ENCODE assay signal across 26 cellular contexts in genomic region chr6:144325232-144325631, GRCh38. TPM values are rescaled to one million over a fixed set of nuclear protein-coding genes. Genes with fewer than 3 reads are reported as not detected.
DNase-seq lines count a peak whose midpoint lies in the region; ATAC-seq, FAIRE-seq and TF ChIP-seq lines count a peak whose summit lies in the region.
"Had no signal": no experiment of that assay in that cellular context is flagged by ENCODE, and none has a peak within 500 bp of the region (broad histone marks: within the 10 kb centered on the region; RNA-seq: fewer than 3 reads in every experiment).

No MANE protein-coding gene starts in this region.

- no peaks in the 10 kb centered on the region; the same call in 1 of the 2 replicates for H3K23me2 ChIP-seq in H1 (ENCODE audit: low read depth, low read length)

- H3K4me3 Mint-ChIP-seq in GM23338 (no peak overlapping the region), nephron (no peak overlapping the region)
- H3K4me3 Mint-ChIP-seq: CD14-positive monocyte; CD4-positive, alpha-beta T cell; CD8-positive, alpha-beta memory T cell had no signal

- ATAC-seq in GM23338 = no peak
- ATAC-seq: A549, GM12878 had no signal

- H2BK12ac ChIP-seq in H1 (ENCODE audit: low read depth, low read length) = no peak overlapping the region

- no peak overlapping the region for H3K4ac ChIP-seq in H1 (replicated peaks; ENCODE audit: insufficient read length, low read depth, low read length)

- H3F3A ChIP-seq in GM23338 (replicated peaks; ENCODE audit: low read depth) = no peaks in the 10 kb centered on the region

- H2AK5ac ChIP-seq in H1 (ENCODE audit: low read depth, low read length) = peak overlapping the region; percentile 78; the same call in 1 of the 2 replicates

- H3K4me1 Mint-ChIP-seq in GM23338 (peaks cover 78% of the 10 kb centered on the region), nephron (peaks cover 39% of the 10 kb centered on the region)

- H3K9ac ChIP-seq in HUES48 (ENCODE audit: low read depth, low read length) = no peak overlapping the region
- no peak overlapping the region for H3K9ac ChIP-seq in H1 (replicated peaks in 1 of 4; ENCODE audit: extremely low read depth in 1 of 4, low read depth in 3 of 4, low read length in 3 of 4)
- H3K9ac ChIP-seq: BLaER1 treated with 17β-estradiol and CSF1 and Interleukin-3, amounts not matched to agents 10 nM and 100 nM had no signal

- H4K20me1 ChIP-seq in GM23338 (replicated peaks; ENCODE audit: insufficient read depth) (no peaks in the 10 kb centered on the region), H1 (replicated peaks in 1 of 2; ENCODE audit: control insufficient read depth in 1 of 2, insufficient read depth in 2 of 2, low read length in 2 of 2) (no peaks in the 10 kb centered on the region)

- no peak for DNase-seq in GM23338 (ENCODE audit: low spot score)
- no peak for DNase-seq in H1 (ENCODE audit: low read depth in 1 of 2, low spot score in 2 of 2)
- no peak for DNase-seq in esophagus muscularis mucosa (ENCODE audit: extremely low spot score)
- no peak for DNase-seq in NCI-H2081 (lab: John Stamatoyannopoulos, UW)
- DNase-seq in KG1 (lab: John Stamatoyannopoulos, UW) = no peak
- DNase-seq: 8988T; ACHN; AML-193; BE2C; CD4-positive, alpha-beta T cell; CD8-positive, alpha-beta memory T cell; DMS 273 treated with DMSO at 0.1 percent for 48 hours; DMS79; EL; GDM1; GOT3; H7; HCEC 1CT had no signal

- no peak for TF ChIP-seq EP300 in H1 (IDR thresholded peaks at IDR 0.05; ENCODE audit: borderline replicate concordance in 1 of 2, low read depth in 2 of 2, low read length in 2 of 2)
- TF ChIP-seq EP300 in esophagus muscularis mucosa (IDR thresholded peaks at IDR 0.05) = no peak

- intact Hi-C loops in esophagus muscularis mucosa (cut with DNase I) = no loop called here

- H3K4me1 ChIP-seq in GM23338 (ENCODE audit: insufficient read depth) (peaks cover 84% of the 10 kb centered on the region), HUES48 (ENCODE audit: control insufficient read depth, insufficient read depth, low read length) (peaks cover 65% of the 10 kb centered on the region), H1 (replicated peaks in 1 of 4; ENCODE audit: control insufficient read depth in 3 of 4, insufficient read depth in 4 of 4, low read length in 3 of 4) (peaks cover 2 to 31% (median 27%) of the 10 kb centered on the region in 4 experiments), esophagus muscularis mucosa (peaks cover 28 to 35% (median 33%) of the 10 kb centered on the region in 4 donors)
- H3K4me1 ChIP-seq: BE2C; BLaER1 treated with 17β-estradiol and CSF1 and Interleukin-3, amounts not matched to agents 10 nM and 100 nM had no signal

- H3K79me1 ChIP-seq in H1 (ENCODE audit: low read depth, low read length) = no peaks in the 10 kb centered on the region

- peaks cover 6% of the 10 kb centered on the region for H3K27me3 Mint-ChIP-seq in GM23338 (ENCODE audit: insufficient read depth, low read depth, poor library complexity)
- H3K27me3 Mint-ChIP-seq in nephron (ENCODE audit: low read depth) = peaks cover 6% of the 10 kb centered on the region
- H3K27me3 Mint-ChIP-seq: CD4-positive, alpha-beta T cell; CD8-positive, alpha-beta memory T cell had no signal

- H2BK15ac ChIP-seq in H1 (ENCODE audit: low read length) = no peak overlapping the region

- peaks cover 26% of the 10 kb centered on the region; the same call in 1 of the 2 replicates for H3K79me2 ChIP-seq in GM23338 (replicated peaks; ENCODE audit: insufficient read depth)
- H3K79me2 ChIP-seq in H1 (ENCODE audit: control insufficient read depth in 1 of 2, insufficient read depth in 2 of 2, low read length in 2 of 2) = peaks cover 0 to 35% of the 10 kb centered on the region in 2 experiments; a peak in 3 of 4 replicates

- POLR2A ChIA-PET in H1 (lab: Charles Lee; ENCODE audit: partially characterized antibody) = interaction anchor here (0.9 kb wide), 1 partner anchor 15 kb away, joined by 3 read pairs; no protein-coding TSS in a partner anchor

- H3K36me3 Mint-ChIP-seq in GM23338 (ENCODE audit: low read depth) (no peaks in the 10 kb centered on the region), nephron (ENCODE audit: low read depth) (peaks cover 9% of the 10 kb centered on the region)
- H3K36me3 Mint-ChIP-seq: CD8-positive, alpha-beta memory T cell had no signal

- H3K27me3 ChIP-seq in GM23338 (ENCODE audit: insufficient read depth) (no peaks in the 10 kb centered on the region), HUES48 (ENCODE audit: control insufficient read depth, insufficient read depth, low read length) (no peaks in the 10 kb centered on the region), H1 (replicated peaks in 1 of 4; ENCODE audit: control insufficient read depth in 3 of 4, extremely low read depth in 1 of 4, insufficient read depth in 3 of 4, low read length in 3 of 4) (no peaks in the 10 kb centered on the region), esophagus muscularis mucosa (no peaks in the 10 kb centered on the region)
- H3K27me3 ChIP-seq: BLaER1 treated with 17β-estradiol and CSF1 and Interleukin-3, amounts not matched to agents 10 nM and 100 nM had no signal

- H3K27ac ChIP-seq in GM23338 (ENCODE audit: low read depth) = 0 out of 2 replicates have a peak overlapping the region, but pooled peaks have one; percentile 24
- peak overlapping the region; percentile 7 for H3K27ac ChIP-seq in HUES48 (ENCODE audit: low read depth, low read length)
- H3K27ac ChIP-seq in H1 (ENCODE audit: low read depth, low read length) = no peak overlapping the region
- no peak overlapping the region for H3K27ac ChIP-seq in esophagus muscularis mucosa (replicated peaks in 1 of 4)
- H3K27ac ChIP-seq: A549; BLaER1 treated with 17β-estradiol and CSF1 and Interleukin-3, amounts not matched to agents 10 nM and 100 nM had no signal

- H2AFZ ChIP-seq in GM23338 = no peak overlapping the region
- H2AFZ ChIP-seq in H1 (ENCODE audit: low read length) = no peak overlapping the region

- TF ChIP-seq POLR2A in H1 (IDR thresholded peaks at IDR 0.05; ENCODE audit: control extremely low read depth in 1 of 2, low read depth in 2 of 2, low read length in 2 of 2) = no peak
- TF ChIP-seq POLR2A in esophagus muscularis mucosa (IDR thresholded peaks at IDR 0.05; ENCODE audit: low read depth) = no peak

- H2BK120ac ChIP-seq in H1 (replicated peaks; ENCODE audit: low read depth, low read length) = no peak overlapping the region

- H3K4me2 ChIP-seq in GM23338 (peak overlapping the region; percentile 60), H1 (ENCODE audit: insufficient read depth in 1 of 2, low read depth in 2 of 2, low read length in 2 of 2) (peak overlapping the region in 1 of 2 experiments; percentile 18; a peak in 2 of 4 replicates)
- H3K4me2 ChIP-seq: A549; BLaER1 treated with 17β-estradiol and CSF1 and Interleukin-3, amounts not matched to agents 10 nM and 100 nM had no signal

- no peaks in the 10 kb centered on the region for H3K9me3 ChIP-seq in HUES48 (ENCODE audit: control insufficient read depth, insufficient read depth, low read length)
- no peaks in the 10 kb centered on the region for H3K9me3 ChIP-seq in H1 (ENCODE audit: insufficient read depth in 2 of 2, low read depth in 1 of 2, low read length in 1 of 2)
- no peaks in the 10 kb centered on the region for H3K9me3 ChIP-seq in esophagus muscularis mucosa
- H3K9me3 ChIP-seq: A549; BE2C; BLaER1 treated with 17β-estradiol and CSF1 and Interleukin-3, amounts not matched to agents 10 nM and 100 nM had no signal

- H3K23ac ChIP-seq in H1 (ENCODE audit: insufficient read length) = no peak overlapping the region

- H3K18ac ChIP-seq in H1 (ENCODE audit: extremely low read depth, low read length) = 0 out of 2 replicates have a peak overlapping the region, but pooled peaks have one; percentile 7

- H3K56ac ChIP-seq in H1 (replicated peaks; ENCODE audit: insufficient read length, low read depth, low read length) = no peak overlapping the region

- 93% methylated on average over 1 of the region's 1 CpG; no CpG with 5 or more reads in 1 of the 2 experiments for WGBS in H1 (ENCODE audit: extremely low coverage in 1 of 2, insufficient coverage in 1 of 2, insufficient read length in 1 of 2, insufficient replicate concordance in 2 of 2, low coverage in 1 of 2, low lambda C conversion rate in 2 of 2, missing lambda C conversion rate in 1 of 2), 2 experiments
- WGBS in esophagus muscularis mucosa = 83% methylated on average over 1 of the region's 1 CpG

- CTCF ChIA-PET in H1 (lab: Charles Lee; ENCODE audit: partially characterized antibody) = interaction anchor here (1.0 kb wide), 1 partner anchor 20 kb away, joined by 4 read pairs; no protein-coding TSS in a partner anchor

- no peak for TF ChIP-seq CTCF in GM23338 (conservative IDR thresholded peaks at IDR 0.05; ENCODE audit: low read depth in 2 of 2)
- no peak for TF ChIP-seq CTCF in H1 (IDR thresholded peaks at IDR 0.05; ENCODE audit: control extremely low read depth in 1 of 3, insufficient read depth in 1 of 3, low read depth in 1 of 3, low read length in 3 of 3)
- TF ChIP-seq CTCF in nephron (IDR thresholded peaks at IDR 0.05; ENCODE audit: unreplicated experiment in 3 of 3) = no peak
- TF ChIP-seq CTCF in esophagus muscularis mucosa (IDR thresholded peaks at IDR 0.05) = no peak

- H3K9me2 ChIP-seq in GM23338 (ENCODE audit: insufficient read depth) = no peaks in the 10 kb centered on the region

- H3K9me3 Mint-ChIP-seq in GM23338 = no peaks in the 10 kb centered on the region
- H3K9me3 Mint-ChIP-seq in nephron = no peaks in the 10 kb centered on the region
- H3K9me3 Mint-ChIP-seq: CD4-positive, alpha-beta T cell; CD8-positive, alpha-beta memory T cell had no signal

- no peak overlapping the region for H2BK5ac ChIP-seq in H1 (ENCODE audit: low read depth, low read length)

- H3K4me3 ChIP-seq in GM23338 = no peak overlapping the region
- H3K4me3 ChIP-seq in HUES48 (ENCODE audit: low read depth, low read length) = no peak overlapping the region
- H3K4me3 ChIP-seq in H1 (ENCODE audit: extremely low read depth in 1 of 4, insufficient read depth in 2 of 4, low read depth in 3 of 4, low read length in 4 of 4) = no peak overlapping the region; a peak in 1 of 8 replicates
- no peak overlapping the region for H3K4me3 ChIP-seq in esophagus muscularis mucosa
- H3K4me3 ChIP-seq: A549; BLaER1 treated with 17β-estradiol and CSF1 and Interleukin-3, amounts not matched to agents 10 nM and 100 nM; GM12878 had no signal

- H2BK20ac ChIP-seq in H1 (ENCODE audit: low read length) = 0 out of 2 replicates have a peak overlapping the region, but pooled peaks have one; percentile 3

- H3K36me3 ChIP-seq in GM23338 (ENCODE audit: insufficient read depth) = no peaks in the 10 kb centered on the region
- H3K36me3 ChIP-seq in HUES48 (ENCODE audit: control insufficient read depth, insufficient read depth, low read length) = no peaks in the 10 kb centered on the region
- no peaks in the 10 kb centered on the region for H3K36me3 ChIP-seq in H1 (ENCODE audit: control insufficient read depth in 2 of 4, insufficient read depth in 4 of 4, low read length in 3 of 4)
- no peaks in the 10 kb centered on the region for H3K36me3 ChIP-seq in esophagus muscularis mucosa
- H3K36me3 ChIP-seq: BE2C; BLaER1 treated with 17β-estradiol and CSF1 and Interleukin-3, amounts not matched to agents 10 nM and 100 nM had no signal

- no peak overlapping the region for H3K14ac ChIP-seq in H1 (ENCODE audit: insufficient read length)

- H4K5ac ChIP-seq in H1 (ENCODE audit: insufficient read length, low read depth, low read length) = no peak overlapping the region

- no peak for TF ChIP-seq RAD21 in H1 (IDR thresholded peaks at IDR 0.05 in 1 of 2, conservative IDR thresholded peaks at IDR 0.05 in 1 of 2; ENCODE audit: low read depth in 2 of 2, low read length in 2 of 2)

- no peak for FAIRE-seq in H1 (lab: Jason Lieb, UNC)
- FAIRE-seq: A549, D721Med, GM12878, GM19239 had no signal

- H4K91ac ChIP-seq in H1 (replicated peaks; ENCODE audit: insufficient read length, low read length) = no peak overlapping the region

- H3K27ac Mint-ChIP-seq in GM23338 (no peak overlapping the region), nephron (peak overlapping the region; percentile 20 to 65 (median 31))
- H3K27ac Mint-ChIP-seq: CD4-positive, alpha-beta T cell had no signal

- H4K8ac ChIP-seq in H1 (ENCODE audit: extremely low read depth, insufficient read depth, low read length) = no peak overlapping the region

RNA-seq across cellular contexts. Expression of gene UTRN, which starts 40.1 kb away (rescaled TPM):
- total RNA-seq in GM23338 (2014; rRNA removed; shearing (Covaris generic)) = 86.8 and 121 TPM in 2 replicates
- 34.8 and 53.9 TPM in 2 replicates for polyA plus RNA-seq in GM23338 (2016; fragmentation: Nextera tagmentation; extraction: Ambion mirVana)
- 91.2 and 112 TPM in 2 replicates for total RNA-seq in H1 (2021; fragmentation: NEBNext Ultra II Directional; extraction: Animal tissue kit (Norgen Biotek cat#: 25700))
- 21.8 and 25.0 TPM in 2 replicates for polyA plus RNA-seq in H1 (2011; rRNA removed)
- polyA plus RNA-seq in H1 (2011; cell fraction: cytosol; rRNA removed) = 30.4 TPM
- polyA plus RNA-seq in H1 (2011; cell fraction: nucleus; rRNA removed) = 45.8 TPM
- 34.7 to 45.5 TPM (median 41.2 TPM) in 4 replicates for polyA plus RNA-seq in H1 (2012, experiment 1 of 2)
- polyA plus RNA-seq in H1 (2012, experiment 2 of 2) = 1.9 TPM
- polyA plus RNA-seq in H1 (2013, experiment 1 of 2) = 37.2 TPM
- 37.2 TPM for polyA plus RNA-seq in H1 (2013, experiment 2 of 2)
- polyA minus RNA-seq in H1 (2011; rRNA and poly(A)+ RNA removed) = 85.4 and 136 TPM in 2 replicates
- 81.0 TPM for polyA minus RNA-seq in H1 (2011; cell fraction: cytosol; rRNA and poly(A)+ RNA removed)
- 206 TPM for polyA minus RNA-seq in H1 (2011; cell fraction: nucleus; rRNA and poly(A)+ RNA removed)
- 100 to 1,000 TPM in 3 of 4 donors, 10 to 100 TPM in 1; 98.6 to 112 (median 102) TPM for total RNA-seq in esophagus muscularis mucosa

Comparison
In these comparisons a context has a peak if more than half of its experiments do, and no peak if none do; other contexts are left out.
1. H3K27ac ChIP-seq: peak in GM23338 (single experiment) and HUES48 (single experiment); none in H1 (single experiment) and esophagus muscularis mucosa (0 of 4).